8 cellular contexts compared by ENCODE assay signal in genomic region chr7:152435384-152436278, GRCh38. TPM values are rescaled to one million over a fixed set of nuclear protein-coding genes. Genes with fewer than 3 reads are reported as not detected.
A peak's percentile ranks its signal among the peaks of the same experiment; 100 is the strongest.
DNase-seq lines count a peak whose midpoint lies in the region; ATAC-seq and TF ChIP-seq lines count a peak whose summit lies in the region.

KMT2C (minus strand) TSS chr7:152436003; CDS start chr7:152435786, 217 bp downstream.

- peaks cover 3 to 40% (median 27%) of the 10 kb centered on the region in 4 donors for H3K4me1 ChIP-seq in sigmoid colon

- H3K36me3 ChIP-seq in sigmoid colon = no peaks in the 10 kb centered on the region

- TF ChIP-seq CTCF in astrocyte of the spinal cord (IDR thresholded peaks at IDR 0.05; ENCODE audit: low read depth, low read length) = no peak
- TF ChIP-seq CTCF in sigmoid colon (IDR thresholded peaks at IDR 0.05) = no peak

- no peaks in the 10 kb centered on the region for H3K27me3 ChIP-seq in sigmoid colon

- H3K27ac ChIP-seq in sigmoid colon = peak within 1 kb of the TSS; percentile 98 to 100 (median 100)

- TF ChIP-seq POLR2A in sigmoid colon (IDR thresholded peaks at IDR 0.05) = peak; percentile 41 to 52

- H3K4me3 ChIP-seq in astrocyte of the spinal cord (ENCODE audit: low read depth, low read length) (peak within 1 kb of the TSS; percentile 53), iPS-11a (ENCODE audit: low read depth, low read length) (peak within 1 kb of the TSS; percentile 68), sigmoid colon (peak within 1 kb of the TSS; percentile 95 to 100 (median 100))

- in situ Hi-C loops in astrocyte of the spinal cord (cut with HindIII; ENCODE audit: low sequenced_read_pairs) = no loop called here

- 1% methylated on average over 136 of the region's 136 CpGs for WGBS in sigmoid colon, 2 donors

- peak; percentile 41 for DNase-seq in 8988T
- peak; percentile 48 for DNase-seq in HK-2 (ENCODE audit: unreplicated experiment)
- peak; percentile 15 to 74 (median 40) for DNase-seq in T-helper 2 cell
- peak; percentile 40 for DNase-seq in astrocyte of the spinal cord (ENCODE audit: low read depth, low spot score)
- peak; percentile 79 for DNase-seq in sigmoid colon

- peak; percentile 8 for ATAC-seq in GM18867 (IDR thresholded peaks at IDR 0.05; ENCODE audit: unreplicated experiment)
- no peak for ATAC-seq in GM18520 (IDR thresholded peaks at IDR 0.05; ENCODE audit: unreplicated experiment)

- intact Hi-C loops in sigmoid colon (cut with DNase I) = loop anchor here (1.0 to 10.0 kb wide), 2 partner anchors 29 to 121 kb away; no protein-coding TSS in a partner anchor

- no peaks in the 10 kb centered on the region for H3K9me3 ChIP-seq in sigmoid colon

- no peak for TF ChIP-seq EP300 in sigmoid colon (IDR thresholded peaks at IDR 0.05)

RNA-seq across cellular contexts. Expression of gene KMT2C, which starts in this region (rescaled TPM):
- 10 to 100 TPM; 46.4 to 75.6 (median 57.2) TPM for total RNA-seq in sigmoid colon
- 10 to 100 TPM in 1 of 3 donors, 1 to 10 TPM in 2; 7.4 to 18.9 (median 8.4) TPM for polyA plus RNA-seq in sigmoid colon
